In genomic region chr10:73413528-73414229, GRCh38 we compare ENCODE assay signal across 8 cellular contexts. TPM values are rescaled to one million over a fixed set of nuclear protein-coding genes. Genes with fewer than 3 reads are reported as not detected.
A peak's percentile ranks its signal among the peaks of the same experiment; 100 is the strongest.
DNase-seq lines count a peak whose midpoint lies in the region; ATAC-seq, FAIRE-seq and TF ChIP-seq lines count a peak whose summit lies in the region.

Gene ANXA7, minus strand, starts transcription at chr10:73414058. Its CDS starts 13,202 bp downstream, at chr10:73400856.

- H3K27me3 ChIP-seq in SU-DHL-6 (ENCODE audit: low read length), result no peaks in the 10 kb centered on the region
- no peaks in the 10 kb centered on the region for H3K27me3 ChIP-seq in pancreas
- no peaks in the 10 kb centered on the region for H3K27me3 ChIP-seq in thyroid gland

- H3K9me3 ChIP-seq in SU-DHL-6 (ENCODE audit: insufficient read depth, low read length) (no peaks in the 10 kb centered on the region), pancreas (no peaks in the 10 kb centered on the region), thyroid gland (no peaks in the 10 kb centered on the region)

- H3K36me3 ChIP-seq in SU-DHL-6 (ENCODE audit: low read length) (no peaks in the 10 kb centered on the region), pancreas (no peaks in the 10 kb centered on the region), thyroid gland (no peaks in the 10 kb centered on the region)

- intact Hi-C loops in Right ventricle myocardium inferior (cut with DNase I) (no loop called here), pancreas (cut with DNase I) (no loop called here), thyroid gland (cut with DNase I) (no loop called here)

- H3K9me3 Mint-ChIP-seq in activated naive CD8-positive, alpha-beta T cell treated with anti-CD3 and anti-CD28 coated beads, Interleukin-2, amount 10 ng/mL, durations not matched to agents 7 days and 5 days, result no peaks in the 10 kb centered on the region

- H3K4me3 ChIP-seq in SU-DHL-6 (ENCODE audit: insufficient read depth, low read length, poor library complexity, severe bottlenecking), result peak within 1 kb of the TSS; percentile 86
- peak within 1 kb of the TSS; percentile 66 to 99 (median 80) for H3K4me3 ChIP-seq in pancreas
- peak within 1 kb of the TSS; percentile 88 to 99 (median 91) for H3K4me3 ChIP-seq in thyroid gland (replicated peaks in 1 of 3)

- peak within 1 kb of the TSS; percentile 84 for H3K9ac ChIP-seq in SU-DHL-6 (ENCODE audit: low read length)

- ATAC-seq in HG02623 (IDR thresholded peaks at IDR 0.05; ENCODE audit: unreplicated experiment), result peak; percentile 83
- peak; percentile 97 for ATAC-seq in activated naive CD8-positive, alpha-beta T cell treated with anti-CD3 and anti-CD28 coated beads, Interleukin-2, amount 10 ng/mL, durations not matched to agents 7 days and 5 days (ENCODE audit: low read depth)
- peak; percentile 99 for ATAC-seq in Right ventricle myocardium inferior
- ATAC-seq in pancreas, result peak; percentile 95 to 97 (median 96)

- H3K27me3 Mint-ChIP-seq in activated naive CD8-positive, alpha-beta T cell treated with anti-CD3 and anti-CD28 coated beads, Interleukin-2, amount 10 ng/mL, durations not matched to agents 7 days and 5 days, result peaks cover 2% of the 10 kb centered on the region

- POLR2A ChIA-PET in activated naive CD8-positive, alpha-beta T cell treated with anti-CD3 and anti-CD28 coated beads, Interleukin-2, amount 10 ng/mL, durations not matched to agents 7 days and 5 days (lab: Charles Lee), result interaction anchor here (0.9 to 2.3 kb wide), 5 partner anchors 55 to 169 kb away, joined by 6 to 11 read pairs (median 8); partner anchors contain the start of genes CFAP70, DNAJC9, MRPS16 and PPP3CB

- H3K36me3 Mint-ChIP-seq in activated naive CD8-positive, alpha-beta T cell treated with anti-CD3 and anti-CD28 coated beads, Interleukin-2, amount 10 ng/mL, durations not matched to agents 7 days and 5 days, result peaks cover 20% of the 10 kb centered on the region

- TF ChIP-seq POLR2A in thyroid gland (IDR thresholded peaks at IDR 0.05), result peak; percentile 6 to 84

- DNase-seq in NCI-H1092 treated with DMSO at 0.1 percent for 48 hours (lab: John Stamatoyannopoulos, UW), result peak; percentile 84
- peak; percentile 92 for DNase-seq in activated naive CD8-positive, alpha-beta T cell treated with anti-CD3 and anti-CD28 coated beads, Interleukin-2, amount 10 ng/mL, durations not matched to agents 7 days and 5 days
- DNase-seq in Right ventricle myocardium inferior (ENCODE audit: missing footprints), result peak; percentile 98
- DNase-seq in pancreas, result peak; percentile 94 to 98 (median 96)
- peak; percentile 97 for DNase-seq in thyroid gland

- peaks cover 31% of the 10 kb centered on the region for H3K4me1 Mint-ChIP-seq in activated naive CD8-positive, alpha-beta T cell treated with anti-CD3 and anti-CD28 coated beads, Interleukin-2, amount 10 ng/mL, durations not matched to agents 7 days and 5 days

- TF ChIP-seq CTCF in GM12873 (IDR thresholded peaks at IDR 0.05; ENCODE audit: insufficient read depth, low read depth, low read length, missing control alignments), result peak; percentile 27
- TF ChIP-seq CTCF in SU-DHL-6 (IDR thresholded peaks at IDR 0.05; ENCODE audit: insufficient read depth, low read length, poor library complexity, severe bottlenecking), result no peak
- TF ChIP-seq CTCF in pancreas (IDR thresholded peaks at IDR 0.05), result peak in 1 of 4 donors; percentile 29
- TF ChIP-seq CTCF in thyroid gland (IDR thresholded peaks at IDR 0.05), result peak in 2 of 6 experiments; percentile 33 to 44

- H3K4me3 Mint-ChIP-seq in activated naive CD8-positive, alpha-beta T cell treated with anti-CD3 and anti-CD28 coated beads, Interleukin-2, amount 10 ng/mL, durations not matched to agents 7 days and 5 days, result peak within 1 kb of the TSS; percentile 94

- peak within 1 kb of the TSS; percentile 94 for H3K4me2 ChIP-seq in SU-DHL-6 (ENCODE audit: low read depth, low read length, poor library complexity, severe bottlenecking)

- 0 to 1% methylated on average over 54 to 62 of the region's 62 CpGs for WGBS in pancreas, 2 donors
- 0% methylated on average over 20 to 22 of the region's 62 CpGs for WGBS in thyroid gland, 2 donors

- peaks cover 49% of the 10 kb centered on the region for H3K79me2 ChIP-seq in SU-DHL-6 (ENCODE audit: insufficient read depth, low read length)

- FAIRE-seq in pancreas (lab: Jason Lieb, UNC), result no peak

- H4K20me1 ChIP-seq in SU-DHL-6 (ENCODE audit: low read depth, low read length), result peaks cover 4% of the 10 kb centered on the region; the same call in 1 of the 2 replicates

- H3K27ac ChIP-seq in SU-DHL-6 (ENCODE audit: low read depth, low read length), result peak within 1 kb of the TSS; percentile 39
- peak within 1 kb of the TSS; percentile 93 to 98 (median 97) for H3K27ac ChIP-seq in pancreas
- peak within 1 kb of the TSS; percentile 86 to 97 (median 86) for H3K27ac ChIP-seq in thyroid gland

- peak within 1 kb of the TSS; percentile 90 for H3K27ac Mint-ChIP-seq in activated naive CD8-positive, alpha-beta T cell treated with anti-CD3 and anti-CD28 coated beads, Interleukin-2, amount 10 ng/mL, durations not matched to agents 7 days and 5 days

- peaks cover under 1% of the 10 kb centered on the region; the same call in 1 of the 2 replicates for H3F3A ChIP-seq in SU-DHL-6 (ENCODE audit: insufficient read depth)

- H2AFZ ChIP-seq in SU-DHL-6 (ENCODE audit: low read depth, low read length, severe bottlenecking), result peak within 1 kb of the TSS; percentile 100

- H3K4me1 ChIP-seq in pancreas (peaks cover 0 to 10% (median 6%) of the 10 kb centered on the region in 3 donors), thyroid gland (peaks cover 8 to 24% of the 10 kb centered on the region in 2 donors)

- no peaks in the 10 kb centered on the region for H3K9me2 ChIP-seq in SU-DHL-6 (replicated peaks; ENCODE audit: insufficient read depth, low read length)

RNA-seq across cellular contexts. Expression of gene ANXA7, which starts in this region (rescaled TPM):
- 10 to 100 TPM; 88.9 to 90.6 TPM for total RNA-seq in activated naive CD8-positive, alpha-beta T cell treated with anti-CD3 and anti-CD28 coated beads, Interleukin-2, amount 10 ng/mL, durations not matched to agents 7 days and 5 days
- total RNA-seq in Right ventricle myocardium inferior (113 TPM), pancreas (10 to 100 TPM; 31.0 to 59.5 (median 45.4) TPM), thyroid gland (100 to 1,000 TPM; 128 to 222 (median 167) TPM)
- polyA plus RNA-seq in pancreas, result 10 to 100 TPM; 21.6 to 58.5 TPM

Comparison
In these comparisons a context has a peak if more than half of its experiments do, and no peak if none do; other contexts are left out.
1. Peak in every context shown above with its lines: DNase-seq, ATAC-seq, H3K4me3 ChIP-seq and H3K27ac ChIP-seq.
2. H3K27ac ChIP-seq: peak in every context shown above with its lines; median percentile 97 in pancreas; 86 in thyroid gland; 39 in SU-DHL-6.